ENCODE assay signal across 1 cellular context in genomic region chr2:96868555-96869280, GRCh38.
A peak's percentile ranks its signal among the peaks of the same experiment; 100 is the strongest.
TF ChIP-seq lines count a peak whose summit lies in the region.

No MANE protein-coding gene starts in this region.

TF ChIP-seq in HepG2, 621 proteins besides CTCF, POLR2A, EP300 and RAD21 (continued from another document and continues in another):
- TF ChIP-seq ZBTB46 (CRISPR knock-in tag; IDR thresholded peaks at IDR 0.05; ENCODE audit: borderline replicate concordance), result no peak; the same call in 1 of the 2 replicates
- TF ChIP-seq ZNF598 (CRISPR knock-in tag; IDR thresholded peaks at IDR 0.05; ENCODE audit: borderline replicate concordance), result no peak
- peak; percentile 98 for TF ChIP-seq ZBTB10 (CRISPR knock-in tag; IDR thresholded peaks at IDR 0.05; ENCODE audit: borderline replicate concordance)
- TF ChIP-seq ZNF646 (CRISPR knock-in tag; IDR thresholded peaks at IDR 0.05), result no peak
- no peak; the same call in 1 of the 2 replicates for TF ChIP-seq THRA (CRISPR knock-in tag; IDR thresholded peaks at IDR 0.05; ENCODE audit: borderline replicate concordance)
- no peak for TF ChIP-seq NR2F6 (IDR thresholded peaks at IDR 0.05)
- peak; percentile 32; the same call in 1 of the 2 replicates for TF ChIP-seq NR2F6 (CRISPR knock-in tag; IDR thresholded peaks at IDR 0.05)
- TF ChIP-seq GLI4 (CRISPR knock-in tag; IDR thresholded peaks at IDR 0.05; ENCODE audit: borderline replicate concordance), result no peak
- peak; percentile 41; the same call in 1 of the 2 replicates for TF ChIP-seq FOXO1 (CRISPR knock-in tag; IDR thresholded peaks at IDR 0.05)
- no peak; the same call in none of the 2 replicates for TF ChIP-seq FOXC1 (CRISPR knock-in tag; IDR thresholded peaks at IDR 0.05; ENCODE audit: borderline replicate concordance)
- TF ChIP-seq SOX5 (CRISPR knock-in tag; IDR thresholded peaks at IDR 0.05; ENCODE audit: borderline replicate concordance), result no peak; the same call in 1 of the 2 replicates
- peak; percentile 60 for TF ChIP-seq SALL1 (CRISPR knock-in tag; IDR thresholded peaks at IDR 0.05)
- TF ChIP-seq ZNF570 (CRISPR knock-in tag; IDR thresholded peaks at IDR 0.05; ENCODE audit: borderline replicate concordance), result no peak
- no peak for TF ChIP-seq THAP8 (CRISPR knock-in tag; IDR thresholded peaks at IDR 0.05; ENCODE audit: borderline replicate concordance)
- TF ChIP-seq SP2 (CRISPR knock-in tag; IDR thresholded peaks at IDR 0.05), result no peak
- TF ChIP-seq ZSCAN20 (CRISPR knock-in tag; IDR thresholded peaks at IDR 0.05; ENCODE audit: borderline replicate concordance), result peak; percentile 30; the same call in 1 of the 2 replicates
- TF ChIP-seq FUBP1 (CRISPR knock-in tag; IDR thresholded peaks at IDR 0.05; ENCODE audit: borderline replicate concordance), result no peak
- TF ChIP-seq HBP1 (CRISPR knock-in tag; IDR thresholded peaks at IDR 0.05; ENCODE audit: low read depth), result 0 out of 2 replicates have a peak, but pooled peaks have one; percentile 4
- no peak for TF ChIP-seq ZFP1 (CRISPR knock-in tag; IDR thresholded peaks at IDR 0.05)
- 0 out of 2 replicates have a peak, but pooled peaks have one; percentile 43 for TF ChIP-seq NRL (CRISPR knock-in tag; IDR thresholded peaks at IDR 0.05; ENCODE audit: borderline replicate concordance)
- TF ChIP-seq ZNF652 (CRISPR knock-in tag; IDR thresholded peaks at IDR 0.05; ENCODE audit: borderline replicate concordance, low read depth), result no peak
- TF ChIP-seq ZSCAN9 (CRISPR knock-in tag; IDR thresholded peaks at IDR 0.05; ENCODE audit: borderline replicate concordance), result no peak
- TF ChIP-seq ZSCAN12 (CRISPR knock-in tag; IDR thresholded peaks at IDR 0.05), result peak; percentile 85
- TF ChIP-seq TEAD2 (CRISPR knock-in tag; IDR thresholded peaks at IDR 0.05), result no peak
- TF ChIP-seq ZNF749 (CRISPR knock-in tag; IDR thresholded peaks at IDR 0.05; ENCODE audit: borderline replicate concordance), result no peak; the same call in none of the 2 replicates
- TF ChIP-seq TBX3 (IDR thresholded peaks at IDR 0.05; ENCODE audit: borderline replicate concordance), result no peak
- peak; percentile 81 for TF ChIP-seq ZNF281 (CRISPR knock-in tag; IDR thresholded peaks at IDR 0.05; ENCODE audit: borderline replicate concordance)
- TF ChIP-seq HNRNPK (IDR thresholded peaks at IDR 0.05; ENCODE audit: low read depth, low read length, poor library complexity, severe bottlenecking), result peak; percentile 92
- TF ChIP-seq HNRNPH1 (optimal IDR thresholded peaks at IDR 0.05; ENCODE audit: low read depth, low read length), result no peak
- peak; percentile 72 for TF ChIP-seq CSRNP1 (CRISPR knock-in tag; IDR thresholded peaks at IDR 0.05)
